Comparison of ENCODE assay signal across 27 cellular contexts in the genomic region with DNA sequence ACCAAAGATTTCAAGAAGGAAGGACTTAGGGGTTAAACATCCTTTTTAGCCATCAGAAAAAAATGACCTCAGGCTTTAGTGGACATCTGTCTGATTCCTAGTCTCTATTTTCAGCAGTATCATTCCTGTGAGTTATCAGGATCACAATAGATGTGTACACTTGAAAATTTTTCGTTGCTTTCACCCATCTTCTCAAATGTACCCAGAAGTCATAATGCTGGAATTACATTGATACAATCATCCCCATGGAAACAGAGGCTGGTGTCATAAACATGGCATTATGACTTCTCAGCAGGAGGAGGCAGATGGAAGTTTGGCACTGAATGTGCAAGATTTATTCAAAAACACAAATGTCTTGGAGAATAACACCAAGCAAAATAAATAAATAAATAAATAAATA.
"Had no signal": no experiment of that assay in that cellular context is flagged by ENCODE, and none has a peak within 500 bp of the region (broad histone marks: within the 10 kb centered on the region; RNA-seq: fewer than 3 reads in every experiment).

No MANE protein-coding gene starts in this region.

- DNase-seq: cortex of kidney; effector memory CD8-positive, alpha-beta T cell; erythroblast; hypothalamus; immature natural killer cell; islet precursor cell; kidney glomerular epithelial cell; left colon; left ventricle myocardium superior; lower lobe of right lung; natural killer cell; pancreas; stimulated activated CD4-positive, alpha-beta T cell treated with anti-CD3 and anti-CD28 coated beads, Interleukin-12 subunit alpha, Interleukin-12 subunit beta, amount 100 ng/mL, for 4 hours; stimulated activated CD4-positive, alpha-beta T cell treated with anti-CD3 and anti-CD28 coated beads, Interleukin-1b, Interleukin-23, amount 100 ng/mL, for 48 hours; stimulated activated CD4-positive, alpha-beta T cell treated with anti-CD3 and anti-CD28 coated beads, Interleukin-4, amount 100 ng/mL, for 1 hour; stimulated activated CD8-positive, alpha-beta memory T cell treated with anti-CD3 and anti-CD28 coated beads, Interleukin-4, amount 100 ng/mL, for 48 hours; stimulated activated naive CD4-positive, alpha-beta T cell; stimulated activated naive CD8-positive, alpha-beta T cell treated with anti-CD3 and anti-CD28 coated beads, Interleukin-15, amount 100 ng/mL, for 72 hours; transverse colon; upper lobe of right lung; uterus had no signal

- H3K36me3 ChIP-seq: lower lobe of right lung, neutrophil, pancreas, suprapubic skin, transverse colon, upper lobe of right lung, uterus had no signal

- H3K36me3 Mint-ChIP-seq: immature natural killer cell, natural killer cell had no signal

- H3K27ac ChIP-seq: lower lobe of right lung, neutrophil, pancreas, suprapubic skin, transverse colon, upper lobe of right lung, uterus had no signal

- H3K9me3 Mint-ChIP-seq: effector memory CD8-positive, alpha-beta T cell; stimulated activated naive CD8-positive, alpha-beta T cell treated with anti-CD3 and anti-CD28 coated beads, Interleukin-15, amount 100 ng/mL, for 72 hours had no signal

- H3K4me2 ChIP-seq: smooth muscle cell had no signal

- H3K9me3 ChIP-seq: lower lobe of right lung, neutrophil, pancreas, suprapubic skin, transverse colon, upper lobe of right lung, uterus had no signal

- H3K27me3 Mint-ChIP-seq: progenitor cell of endocrine pancreas had no signal

- H3K27ac Mint-ChIP-seq: effector memory CD8-positive, alpha-beta T cell; immature natural killer cell; natural killer cell; progenitor cell of endocrine pancreas; stimulated activated naive CD8-positive, alpha-beta T cell treated with anti-CD3 and anti-CD28 coated beads, Interleukin-15, amount 100 ng/mL, for 72 hours had no signal

- H3K4me3 ChIP-seq: lower lobe of right lung, pancreas, smooth muscle cell, suprapubic skin, transverse colon, upper lobe of right lung, uterus had no signal

- H3K4me1 ChIP-seq: lower lobe of right lung, pancreas, suprapubic skin, transverse colon, upper lobe of right lung, uterus had no signal

- ATAC-seq: effector memory CD8-positive, alpha-beta T cell; left colon; left ventricle myocardium superior; lower lobe of right lung; natural killer cell; pancreas; sciatic nerve; stimulated activated naive CD8-positive, alpha-beta T cell treated with anti-CD3 and anti-CD28 coated beads, Interleukin-15, amount 100 ng/mL, for 72 hours; upper lobe of right lung had no signal

- H3K4me1 Mint-ChIP-seq: immature natural killer cell; natural killer cell; neural crest cell; stimulated activated naive CD8-positive, alpha-beta T cell treated with anti-CD3 and anti-CD28 coated beads, Interleukin-15, amount 100 ng/mL, for 72 hours had no signal

- H3K4me3 Mint-ChIP-seq: effector memory CD8-positive, alpha-beta T cell; immature natural killer cell; natural killer cell; neural crest cell; stimulated activated naive CD8-positive, alpha-beta T cell treated with anti-CD3 and anti-CD28 coated beads, Interleukin-15, amount 100 ng/mL, for 72 hours had no signal

- H3K27me3 ChIP-seq: neutrophil, pancreas, suprapubic skin, transverse colon, upper lobe of right lung, uterus had no signal
